ENCODE assay signal across 8 cellular contexts in the genomic region with DNA sequence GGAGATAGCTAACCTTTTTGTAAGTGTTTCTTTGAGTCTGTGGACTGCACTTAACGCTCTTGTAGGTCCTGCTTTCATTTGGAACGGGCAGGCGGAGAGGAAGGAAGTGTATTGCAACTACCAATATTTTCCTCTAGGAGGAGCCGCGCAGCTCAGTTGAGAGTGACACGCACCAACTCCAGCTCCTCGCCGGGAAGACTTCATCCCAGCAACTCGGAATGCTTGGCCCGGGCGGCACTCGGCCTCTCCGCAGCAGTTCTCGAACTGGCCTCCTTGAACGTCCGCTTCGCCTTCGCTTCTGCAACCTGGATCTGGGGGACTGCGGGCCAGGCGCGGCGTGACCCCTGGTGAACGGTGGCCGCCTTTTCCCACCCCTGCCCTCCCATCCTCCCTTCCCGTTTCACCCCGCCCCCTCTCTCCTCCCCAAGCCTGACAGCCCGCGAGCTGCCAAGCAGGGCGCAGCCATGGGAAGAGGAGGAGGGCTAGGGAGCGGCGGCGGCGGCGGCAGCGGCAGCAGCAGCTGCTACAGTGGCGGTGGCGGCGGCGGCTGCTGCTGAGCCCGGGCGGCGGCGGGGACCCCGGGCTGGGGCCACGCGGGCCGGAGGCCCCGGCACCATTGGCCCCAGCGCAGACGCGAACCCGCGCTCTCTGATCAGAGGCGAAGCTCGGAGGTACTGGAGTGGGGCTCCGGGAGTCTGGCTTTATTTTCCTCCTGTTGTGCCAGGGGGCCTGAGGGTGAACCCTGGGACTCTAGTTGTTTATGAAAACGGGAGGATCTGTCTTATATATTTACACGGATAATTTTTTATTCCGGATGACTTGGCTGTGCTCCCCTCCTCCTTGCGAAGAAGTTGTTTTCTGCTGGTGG. TPM values are rescaled to one million over a fixed set of nuclear protein-coding genes. Genes with fewer than 3 reads are reported as not detected.
DNase-seq lines count a peak whose midpoint lies in the region; ATAC-seq lines count a peak whose summit lies in the region.

Gene GHR (plus strand): TSS at position 155 of the 868 bp plus-strand sequence. CDS start 142,436 bp downstream, outside the sequence.

- H3K9ac ChIP-seq in duodenal mucosa (ENCODE audit: low read depth in 1 of 2, low read length in 2 of 2) = peak within 1 kb of the TSS; percentile 8 to 21

- H3K4me1 ChIP-seq in duodenal mucosa (ENCODE audit: control insufficient read depth in 1 of 2, insufficient read depth in 2 of 2, low read length in 2 of 2) = peaks cover 0 to 7% of the 10 kb centered on the region in 2 donors

- DNase-seq in GM03348 (ENCODE audit: low spot score) (peak; percentile 91), LHCN-M2 (ENCODE audit: low read depth) (peak; percentile 79), SK-MEL-5 (ENCODE audit: low read depth, low spot score) (peak; percentile 97), left colon (peak; percentile 79 to 80)
- DNase-seq in stimulated activated CD8-positive, alpha-beta memory T cell treated with anti-CD3 and anti-CD28 coated beads, Interleukin-4, amount 100 ng/mL, for 48 hours = peak; percentile 39
- no peak for DNase-seq in stimulated activated naive CD4-positive, alpha-beta T cell (lab: John Stamatoyannopoulos, UW)

- ATAC-seq in GM21717 (IDR thresholded peaks at IDR 0.05; ENCODE audit: unreplicated experiment) (peak; percentile 68), left colon (peak; percentile 95)

- peaks cover 8 to 12% of the 10 kb centered on the region in 2 donors for H3K27me3 ChIP-seq in duodenal mucosa (ENCODE audit: control insufficient read depth in 1 of 2, insufficient read depth in 2 of 2, low read length in 2 of 2)

- H3K4me3 ChIP-seq in duodenal mucosa (ENCODE audit: low read depth in 1 of 2, low read length in 2 of 2) = peak within 1 kb of the TSS; percentile 57 to 63

- peak within 1 kb of the TSS; percentile 13 for H3K27ac ChIP-seq in duodenal mucosa (ENCODE audit: low read depth, low read length)

- H3K9me3 ChIP-seq in duodenal mucosa (ENCODE audit: control insufficient read depth in 1 of 2, low read length in 2 of 2) = no peaks in the 10 kb centered on the region

- H3K36me3 ChIP-seq in duodenal mucosa (ENCODE audit: control insufficient read depth in 1 of 2, insufficient read depth in 2 of 2, low read length in 2 of 2) = no peaks in the 10 kb centered on the region

- in situ Hi-C loops in SK-MEL-5 (cut with HindIII; ENCODE audit: low pct_unique_long_range_greater_than_20kb, low sequenced_read_pairs) = loop anchor here (25.0 kb wide), 1 partner anchor 214 kb away; no protein-coding TSS in a partner anchor

- intact Hi-C loops in left colon (cut with DNase I, micrococcal nuclease) = loop anchor here in 1 of 2 donors (5.0 to 10.0 kb wide), 2 partner anchors 159 to 351 kb away; no protein-coding TSS in a partner anchor

RNA-seq across cellular contexts. Expression of gene GHR, which starts in this region (rescaled TPM):
- total RNA-seq in LHCN-M2 (2014; rRNA removed) (0.26 and 0.46 TPM in 2 replicates), left colon (1 to 10 TPM; 4.0 to 8.0 TPM)
- 0.49 TPM for polyA plus RNA-seq in LHCN-M2 (2012)
- 60.6 and 70.5 TPM in 2 replicates for total RNA-seq in SK-MEL-5 (2014; rRNA removed; shearing (Covaris generic))
- polyA plus RNA-seq in SK-MEL-5 (2015; cell fraction: cytosol; rRNA removed) = 61.3 and 80.1 TPM in 2 replicates
- 40.7 and 46.7 TPM in 2 replicates for polyA plus RNA-seq in SK-MEL-5 (2015; cell fraction: nucleus; rRNA removed)

Comparison
In these comparisons a context has a peak if more than half of its experiments do, and no peak if none do; other contexts are left out.
1. Peak in DNase-seq in LHCN-M2; RNA of the gene not detected or under 1 TPM.
2. DNase-seq: peak in GM03348 (single experiment), SK-MEL-5 (single experiment), left colon (2 of 2) and stimulated activated CD8-positive, alpha-beta memory T cell treated with anti-CD3 and anti-CD28 coated beads, Interleukin-4, amount 100 ng/mL, for 48 hours (single experiment); none in stimulated activated naive CD4-positive, alpha-beta T cell (0 of 6).